Comparison of ENCODE assay signal across 28 cellular contexts in the genomic region with DNA sequence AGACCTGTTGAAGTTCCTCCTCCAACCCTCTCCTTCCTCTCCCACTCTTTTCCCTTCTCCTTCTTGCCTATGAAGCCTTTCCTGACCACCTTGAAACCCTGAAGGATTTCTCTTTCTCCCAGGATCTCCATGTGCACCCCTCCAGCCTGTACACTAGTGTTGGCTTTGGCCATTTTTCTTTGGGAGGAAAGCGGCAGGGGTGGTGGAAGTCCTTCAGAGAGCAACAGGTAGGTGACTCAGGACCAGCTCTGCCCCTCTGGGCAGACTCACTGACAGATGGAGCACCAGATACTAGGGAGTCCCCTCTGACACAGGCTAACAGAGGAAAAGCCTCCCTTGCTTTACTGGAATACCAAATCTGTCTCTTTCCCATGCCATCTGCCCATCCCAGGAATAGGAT. TPM values are rescaled to one million over a fixed set of nuclear protein-coding genes. Genes with fewer than 3 reads are reported as not detected.
"Had no signal": no experiment of that assay in that cellular context is flagged by ENCODE, and none has a peak within 500 bp of the region (broad histone marks: within the 10 kb centered on the region; RNA-seq: fewer than 3 reads in every experiment).

No MANE protein-coding gene starts in this region.

- H3K27me3 ChIP-seq: testis, upper lobe of right lung, vagina had no signal

- H3K4me3 Mint-ChIP-seq: naive thymus-derived CD4-positive, alpha-beta T cell; nephron progenitor cell; stimulated activated naive B cell treated with anti-CD40 and anti-IgM and Interleukin-4, amounts not matched to agents 10 μg/mL and 1 μg/mL and 100 μg/mL, for 72 hours; stimulated activated naive CD8-positive, alpha-beta T cell treated with anti-CD3 and anti-CD28 coated beads, Interleukin-15, amount 100 ng/mL, for 72 hours had no signal

- H3K4me3 ChIP-seq: dorsolateral prefrontal cortex, esophagus muscularis mucosa, gastrocnemius medialis, heart right ventricle, sigmoid colon, skin epidermis, testis, tibial nerve, upper lobe of right lung, vagina had no signal

- H3K9me3 Mint-ChIP-seq: naive thymus-derived CD4-positive, alpha-beta T cell; nephron progenitor cell; stimulated activated naive B cell treated with anti-CD40 and anti-IgM and Interleukin-4, amounts not matched to agents 10 μg/mL and 1 μg/mL and 100 μg/mL, for 72 hours; stimulated activated naive CD8-positive, alpha-beta T cell treated with anti-CD3 and anti-CD28 coated beads, Interleukin-15, amount 100 ng/mL, for 72 hours had no signal

- H3K4me1 Mint-ChIP-seq: naive thymus-derived CD4-positive, alpha-beta T cell; stimulated activated naive CD8-positive, alpha-beta T cell treated with anti-CD3 and anti-CD28 coated beads, Interleukin-15, amount 100 ng/mL, for 72 hours had no signal

- H3K27ac Mint-ChIP-seq: naive thymus-derived CD4-positive, alpha-beta T cell; nephron progenitor cell; stimulated activated naive B cell treated with anti-CD40 and anti-IgM and Interleukin-4, amounts not matched to agents 10 μg/mL and 1 μg/mL and 100 μg/mL, for 72 hours; stimulated activated naive CD8-positive, alpha-beta T cell treated with anti-CD3 and anti-CD28 coated beads, Interleukin-15, amount 100 ng/mL, for 72 hours had no signal

- H3K36me3 ChIP-seq: esophagus muscularis mucosa, gastrocnemius medialis, heart right ventricle, sigmoid colon, tibial nerve, upper lobe of right lung, vagina had no signal

- H3K27ac ChIP-seq: dorsolateral prefrontal cortex, epithelial cell of prostate, esophagus muscularis mucosa, gastrocnemius medialis, heart right ventricle, sigmoid colon, skin epidermis, testis, tibial nerve, vagina had no signal

- DNase-seq: dorsolateral prefrontal cortex; effector CD8-positive, alpha-beta T cell; gastrocnemius medialis; heart right ventricle; hypothalamus; islet precursor cell; mammary epithelial cell; naive thymus-derived CD4-positive, alpha-beta T cell; nephron progenitor cell; sigmoid colon; stimulated activated CD4-positive, alpha-beta T cell treated with anti-CD3 and anti-CD28 coated beads, Interleukin-2, amount 100 ng/mL, for 24 hours; stimulated activated CD4-positive, alpha-beta T cell treated with anti-CD3 and anti-CD28 coated beads, Interleukin-4, amount 100 ng/mL, for 4 hours; stimulated activated naive B cell treated with anti-CD40 and anti-IgM and Interleukin-4, amounts not matched to agents 10 μg/mL and 1 μg/mL and 100 μg/mL, for 72 hours; stimulated activated naive CD8-positive, alpha-beta T cell treated with anti-CD3 and anti-CD28 coated beads, Interleukin-15, amount 100 ng/mL, for 72 hours; testis; upper lobe of right lung had no signal

- ATAC-seq: gastrocnemius medialis; heart right ventricle; left lobe of liver; naive thymus-derived CD4-positive, alpha-beta T cell; stimulated activated naive B cell treated with anti-CD40 and anti-IgM and Interleukin-4, amounts not matched to agents 10 μg/mL and 1 μg/mL and 100 μg/mL, for 72 hours; stimulated activated naive CD8-positive, alpha-beta T cell treated with anti-CD3 and anti-CD28 coated beads, Interleukin-15, amount 100 ng/mL, for 72 hours had no signal

- H3K4me1 ChIP-seq: gastrocnemius medialis, sigmoid colon, testis, tibial nerve, vagina had no signal

- H3K9me3 ChIP-seq: esophagus muscularis mucosa, gastrocnemius medialis, heart right ventricle, sigmoid colon, testis, tibial nerve, upper lobe of right lung, vagina had no signal

- FAIRE-seq: endometrium had no signal

- H3K36me3 Mint-ChIP-seq: naive thymus-derived CD4-positive, alpha-beta T cell; stimulated activated naive B cell treated with anti-CD40 and anti-IgM and Interleukin-4, amounts not matched to agents 10 μg/mL and 1 μg/mL and 100 μg/mL, for 72 hours had no signal

RNA-seq across cellular contexts. Expression of gene SLC26A9, which starts 4.6 kb away (rescaled TPM):
- total RNA-seq: fibroblast of villous mesenchyme; mammary epithelial cell; mesenteric fat pad; mononuclear cell; naive thymus-derived CD4-positive, alpha-beta T cell; pulmonary artery endothelial cell; sigmoid colon; subcutaneous adipose tissue; tibial nerve had no signal
- polyA plus RNA-seq: mammary epithelial cell; naive thymus-derived CD4-positive, alpha-beta T cell had no signal
